ENCODE assay signal across 25 cellular contexts in genomic region chr2:9097239-9097638, GRCh38.
DNase-seq lines count a peak whose midpoint lies in the region; ATAC-seq and TF ChIP-seq lines count a peak whose summit lies in the region.
"Had no signal": no experiment of that assay in that cellular context is flagged by ENCODE, and none has a peak within 500 bp of the region (broad histone marks: within the 10 kb centered on the region; RNA-seq: fewer than 3 reads in every experiment).

No MANE protein-coding gene starts in this region.

- H2BK120ac ChIP-seq in trophoblast cell (ENCODE audit: insufficient read depth, low read length, poor library complexity) = no peak overlapping the region

- H3K14ac ChIP-seq in trophoblast cell (ENCODE audit: low read length) = no peak overlapping the region

- H3K36me3 Mint-ChIP-seq in activated naive CD8-positive, alpha-beta T cell treated with anti-CD3 and anti-CD28 coated beads, Interleukin-2, amount 50 U/mL, for 24 hours (ENCODE audit: low read depth) = no peaks in the 10 kb centered on the region
- no peaks in the 10 kb centered on the region for H3K36me3 Mint-ChIP-seq in activated naive CD8-positive, alpha-beta T cell treated with anti-CD3 and anti-CD28 coated beads for 36 hours
- H3K36me3 Mint-ChIP-seq: activated CD8-positive, alpha-beta memory T cell treated with anti-CD3 and anti-CD28 coated beads, Interleukin-2, amount 10 ng/mL, durations not matched to agents 7 days and 5 days; CD4-positive, alpha-beta memory T cell had no signal

- no peak overlapping the region for H3K4me2 ChIP-seq in trophoblast cell (ENCODE audit: low read length)

- H3K23ac ChIP-seq in trophoblast cell (ENCODE audit: low read length) = no peak overlapping the region

- no peak overlapping the region for H4K8ac ChIP-seq in trophoblast cell (ENCODE audit: low read depth, low read length)

- peak overlapping the region; percentile 9 for H3K27ac Mint-ChIP-seq in activated naive CD8-positive, alpha-beta T cell treated with anti-CD3 and anti-CD28 coated beads, Interleukin-2, amount 50 U/mL, for 24 hours
- H3K27ac Mint-ChIP-seq in activated naive CD8-positive, alpha-beta T cell treated with anti-CD3 and anti-CD28 coated beads for 36 hours = no peak overlapping the region
- H3K27ac Mint-ChIP-seq: activated CD8-positive, alpha-beta memory T cell treated with anti-CD3 and anti-CD28 coated beads, Interleukin-2, amount 10 ng/mL, durations not matched to agents 7 days and 5 days; CD4-positive, alpha-beta memory T cell; stimulated activated naive CD8-positive, alpha-beta T cell treated with anti-CD3 and anti-CD28 coated beads, Interleukin-15, amount 100 ng/mL, for 72 hours had no signal

- no CpG with 5 or more reads among the region's 8 CpGs for WGBS in trophoblast cell (ENCODE audit: extremely low coverage, insufficient coverage, insufficient read length)

- no peak for ATAC-seq in activated naive CD8-positive, alpha-beta T cell treated with anti-CD3 and anti-CD28 coated beads, Interleukin-2, amount 50 U/mL, for 24 hours
- ATAC-seq in foreskin keratinocyte (no peak), GM21367 (IDR thresholded peaks at IDR 0.05; ENCODE audit: unreplicated experiment) (no peak)
- ATAC-seq: activated CD8-positive, alpha-beta memory T cell treated with anti-CD3 and anti-CD28 coated beads, Interleukin-2, amount 10 ng/mL, durations not matched to agents 7 days and 5 days; activated T-cell treated with anti-CD3 and anti-CD28 coated beads, Interleukin-2, amount 50 U/mL, for 4 hours; body of pancreas; stimulated activated naive CD8-positive, alpha-beta T cell treated with anti-CD3 and anti-CD28 coated beads, Interleukin-15, amount 100 ng/mL, for 72 hours had no signal

- H3K9me3 ChIP-seq in trophoblast cell (ENCODE audit: insufficient read depth, low read depth, low read length) = peaks cover 7% of the 10 kb centered on the region
- H3K9me3 ChIP-seq: body of pancreas, thoracic aorta, vagina had no signal

- H3K4me1 ChIP-seq in trophoblast cell (ENCODE audit: control insufficient read depth in 1 of 2, insufficient read depth in 2 of 2, low read length in 2 of 2) (peaks cover 4 to 8% of the 10 kb centered on the region in 2 experiments), foreskin keratinocyte (peaks cover 3% of the 10 kb centered on the region)
- H3K4me1 ChIP-seq: body of pancreas had no signal

- no peak for DNase-seq in activated naive CD8-positive, alpha-beta T cell treated with anti-CD3 and anti-CD28 coated beads, Interleukin-2, amount 50 U/mL, for 24 hours
- no peak for DNase-seq in activated naive CD8-positive, alpha-beta T cell treated with anti-CD3 and anti-CD28 coated beads for 36 hours
- peak; percentile 44 for DNase-seq in astrocyte of the hippocampus (ENCODE audit: low read depth, low spot score)
- peak; percentile 63 for DNase-seq in left kidney (ENCODE audit: low read depth, low spot score)
- peak; percentile 82 to 88 for DNase-seq in trophoblast cell
- no peak for DNase-seq in foreskin keratinocyte
- DNase-seq in dedifferentiated amniotic fluid mesenchymal stem cell (ENCODE audit: extremely low spot score) = no peak
- DNase-seq: activated CD8-positive, alpha-beta memory T cell treated with anti-CD3 and anti-CD28 coated beads, Interleukin-2, amount 10 ng/mL, durations not matched to agents 7 days and 5 days; activated T-cell treated with anti-CD3 and anti-CD28 coated beads, Interleukin-2, amount 50 U/mL, for 4 hours; body of pancreas; CD4-positive, alpha-beta memory T cell; glutamatergic neuron; KBM-7; NCI-H1105 treated with DMSO at 0.1 percent for 48 hours; NCI-H2029; NCI-H526; posterior cingulate gyrus; stimulated activated CD4-positive, alpha-beta T cell treated with anti-CD3 and anti-CD28 coated beads, Interleukin-12 subunit alpha, Interleukin-12 subunit beta, amount 100 ng/mL, for 4 hours; stimulated activated CD4-positive, alpha-beta T cell treated with anti-CD3 and anti-CD28 coated beads, Interleukin-2, amount 100 ng/mL, for 48 hours; stimulated activated naive CD8-positive, alpha-beta T cell treated with anti-CD3 and anti-CD28 coated beads, Interleukin-15, amount 100 ng/mL, for 72 hours; T-helper 2 cell had no signal

- H2BK12ac ChIP-seq in trophoblast cell (ENCODE audit: low read length) = no peak overlapping the region

- no peaks in the 10 kb centered on the region for H3K9me3 Mint-ChIP-seq in activated naive CD8-positive, alpha-beta T cell treated with anti-CD3 and anti-CD28 coated beads, Interleukin-2, amount 50 U/mL, for 24 hours
- H3K9me3 Mint-ChIP-seq in activated naive CD8-positive, alpha-beta T cell treated with anti-CD3 and anti-CD28 coated beads for 36 hours = no peaks in the 10 kb centered on the region
- H3K9me3 Mint-ChIP-seq: activated T-cell treated with anti-CD3 and anti-CD28 coated beads, Interleukin-2, amount 50 U/mL, for 4 hours; CD4-positive, alpha-beta memory T cell; stimulated activated naive CD8-positive, alpha-beta T cell treated with anti-CD3 and anti-CD28 coated beads, Interleukin-15, amount 100 ng/mL, for 72 hours had no signal

- H3K27me3 ChIP-seq in trophoblast cell (ENCODE audit: insufficient read depth, low read length) (no peaks in the 10 kb centered on the region), foreskin keratinocyte (no peaks in the 10 kb centered on the region)
- H3K27me3 ChIP-seq: body of pancreas, vagina had no signal

- H2AFZ ChIP-seq in trophoblast cell (ENCODE audit: insufficient read depth, low read length, poor library complexity) = no peak overlapping the region

- H3K18ac ChIP-seq in trophoblast cell (ENCODE audit: low read length) = no peak overlapping the region

- no peaks in the 10 kb centered on the region for H3K79me1 ChIP-seq in trophoblast cell (ENCODE audit: low read length)

- H3K4me3 Mint-ChIP-seq in activated naive CD8-positive, alpha-beta T cell treated with anti-CD3 and anti-CD28 coated beads, Interleukin-2, amount 50 U/mL, for 24 hours = no peak overlapping the region
- no peak overlapping the region for H3K4me3 Mint-ChIP-seq in activated naive CD8-positive, alpha-beta T cell treated with anti-CD3 and anti-CD28 coated beads for 36 hours
- H3K4me3 Mint-ChIP-seq: activated CD8-positive, alpha-beta memory T cell treated with anti-CD3 and anti-CD28 coated beads, Interleukin-2, amount 10 ng/mL, durations not matched to agents 7 days and 5 days; activated T-cell treated with anti-CD3 and anti-CD28 coated beads, Interleukin-2, amount 50 U/mL, for 4 hours; stimulated activated naive CD8-positive, alpha-beta T cell treated with anti-CD3 and anti-CD28 coated beads, Interleukin-15, amount 100 ng/mL, for 72 hours had no signal

- H3K9ac ChIP-seq in trophoblast cell (ENCODE audit: low read length) = no peak overlapping the region

- H3K36me3 ChIP-seq in trophoblast cell (ENCODE audit: control insufficient read depth in 1 of 2, insufficient read depth in 2 of 2, low read length in 2 of 2) = no peaks in the 10 kb centered on the region
- H3K36me3 ChIP-seq: thoracic aorta, vagina had no signal

- H2BK5ac ChIP-seq in trophoblast cell (ENCODE audit: low read depth, low read length, poor library complexity) = no peak overlapping the region

- no peak overlapping the region for H3K4me3 ChIP-seq in trophoblast cell (ENCODE audit: low read depth, low read length)
- H3K4me3 ChIP-seq: body of pancreas, lung, thoracic aorta, vagina had no signal

- H3K27me3 Mint-ChIP-seq in activated naive CD8-positive, alpha-beta T cell treated with anti-CD3 and anti-CD28 coated beads, Interleukin-2, amount 50 U/mL, for 24 hours = peaks cover 26% of the 10 kb centered on the region
- peaks cover 42% of the 10 kb centered on the region for H3K27me3 Mint-ChIP-seq in activated naive CD8-positive, alpha-beta T cell treated with anti-CD3 and anti-CD28 coated beads for 36 hours

- no peaks in the 10 kb centered on the region for H3K79me2 ChIP-seq in trophoblast cell (ENCODE audit: control insufficient read depth, insufficient read depth, low read length, poor library complexity)

- H4K91ac ChIP-seq in trophoblast cell (ENCODE audit: low read depth, low read length) = no peak overlapping the region

- H3K4me1 Mint-ChIP-seq in activated naive CD8-positive, alpha-beta T cell treated with anti-CD3 and anti-CD28 coated beads, Interleukin-2, amount 50 U/mL, for 24 hours = peaks cover 7% of the 10 kb centered on the region
- H3K4me1 Mint-ChIP-seq in activated naive CD8-positive, alpha-beta T cell treated with anti-CD3 and anti-CD28 coated beads for 36 hours = peaks cover 10% of the 10 kb centered on the region

- H2AK5ac ChIP-seq in trophoblast cell (ENCODE audit: low read length) = no peak overlapping the region

- H3K27ac ChIP-seq in trophoblast cell (ENCODE audit: low read depth, low read length) (no peak overlapping the region), foreskin keratinocyte (no peak overlapping the region)
- H3K27ac ChIP-seq: body of pancreas, thoracic aorta, vagina had no signal

- no peak overlapping the region for H4K12ac ChIP-seq in trophoblast cell (ENCODE audit: low read depth, low read length)

- no peak overlapping the region for H3K4ac ChIP-seq in trophoblast cell (ENCODE audit: low read depth, low read length)

- no peak for TF ChIP-seq CTCF in foreskin keratinocyte (conservative IDR thresholded peaks at IDR 0.05)

Comparison
In these comparisons a context has a peak if more than half of its experiments do, and no peak if none do; other contexts are left out.
1. DNase-seq: peak in astrocyte of the hippocampus (single experiment), left kidney (single experiment) and trophoblast cell (2 of 2); none in activated naive CD8-positive, alpha-beta T cell treated with anti-CD3 and anti-CD28 coated beads, Interleukin-2, amount 50 U/mL, for 24 hours (single experiment), activated naive CD8-positive, alpha-beta T cell treated with anti-CD3 and anti-CD28 coated beads for 36 hours (single experiment), foreskin keratinocyte (0 of 2) and dedifferentiated amniotic fluid mesenchymal stem cell (single experiment).